ENCODE assay signal across 1 cellular context in genomic region chr20:835220-836045, GRCh38.
TF ChIP-seq lines count a peak whose summit lies in the region.

No MANE protein-coding gene starts in this region.

TF ChIP-seq in GM23338, 12 proteins besides CTCF, POLR2A, EP300 and RAD21 (continued from another document):
- TF ChIP-seq ZNF462 (CRISPR knock-in tag; IDR thresholded peaks at IDR 0.05) (no peak), ETS1 (IDR thresholded peaks at IDR 0.05) (no peak), ZNF331 (CRISPR knock-in tag; IDR thresholded peaks at IDR 0.05; ENCODE audit: low read depth) (no peak)
TF ChIP-seq in GM23338: peak in this region for 0.
